Comparison of ENCODE assay signal across 8 cellular contexts in genomic region chr12:131860472-131861260, GRCh38. TPM values are rescaled to one million over a fixed set of nuclear protein-coding genes. Genes with fewer than 3 reads are reported as not detected.
DNase-seq lines count a peak whose midpoint lies in the region; ATAC-seq and TF ChIP-seq lines count a peak whose summit lies in the region.

No MANE protein-coding gene starts in this region.

- TF ChIP-seq CTCF in foreskin keratinocyte (conservative IDR thresholded peaks at IDR 0.05) = no peak
- TF ChIP-seq CTCF in progenitor cell of endocrine pancreas (IDR thresholded peaks at IDR 0.05; ENCODE audit: unreplicated experiment) = no peak

- H3K27me3 ChIP-seq in Karpas-422 (ENCODE audit: low read length) = no peaks in the 10 kb centered on the region
- peaks cover 9% of the 10 kb centered on the region for H3K27me3 ChIP-seq in foreskin keratinocyte

- H4K20me1 ChIP-seq in Karpas-422 (ENCODE audit: insufficient read depth, low read depth, low read length) = no peaks in the 10 kb centered on the region

- no peak overlapping the region; the same call in 1 of the 2 replicates for H2AFZ ChIP-seq in Karpas-422 (ENCODE audit: low read length)

- peak; percentile 14 for ATAC-seq in SK-N-SH treated with all-trans-retinoic acid at 6 μM for 48 hours
- peak; percentile 59 for ATAC-seq in foreskin keratinocyte
- no peak for ATAC-seq in HG02623 (IDR thresholded peaks at IDR 0.05; ENCODE audit: unreplicated experiment)

- H3K79me2 ChIP-seq in Karpas-422 (ENCODE audit: low read length) = no peaks in the 10 kb centered on the region

- H3K9me3 Mint-ChIP-seq in progenitor cell of endocrine pancreas (ENCODE audit: low read depth) = no peaks in the 10 kb centered on the region

- peaks cover 9% of the 10 kb centered on the region; the same call in 1 of the 2 replicates for H3K4me1 ChIP-seq in Karpas-422 (ENCODE audit: low read length)
- peaks cover 3% of the 10 kb centered on the region for H3K4me1 ChIP-seq in foreskin keratinocyte

- H3K27ac ChIP-seq in Karpas-422 (ENCODE audit: low read length) = no peak overlapping the region
- no peak overlapping the region for H3K27ac ChIP-seq in foreskin keratinocyte

- H3K9me2 ChIP-seq in Karpas-422 (replicated peaks; ENCODE audit: insufficient read depth, low read length) = no peaks in the 10 kb centered on the region

- peaks cover 13% of the 10 kb centered on the region for H3K4me1 Mint-ChIP-seq in progenitor cell of endocrine pancreas (ENCODE audit: low read depth)

- H3K4me2 ChIP-seq in Karpas-422 (ENCODE audit: low read depth, low read length, poor library complexity, severe bottlenecking) = peak overlapping the region; percentile 26

- H3K9ac ChIP-seq in Karpas-422 (ENCODE audit: low read length) = peak overlapping the region; percentile 33; the same call in 1 of the 2 replicates

- no peaks in the 10 kb centered on the region for H3K9me3 ChIP-seq in Karpas-422 (ENCODE audit: low read length)

- H3K36me3 ChIP-seq in Karpas-422 (ENCODE audit: insufficient read depth, low read length) = no peaks in the 10 kb centered on the region

- no peak overlapping the region; the same call in 1 of the 2 replicates for H3K4me3 ChIP-seq in Karpas-422 (ENCODE audit: low read length)

- H3K27me3 Mint-ChIP-seq in progenitor cell of endocrine pancreas = peaks cover 13% of the 10 kb centered on the region

- peak overlapping the region; percentile 93 for H3K27ac Mint-ChIP-seq in progenitor cell of endocrine pancreas

- no peaks in the 10 kb centered on the region for H3K36me3 Mint-ChIP-seq in progenitor cell of endocrine pancreas (ENCODE audit: insufficient read depth)

- peak; percentile 75 for DNase-seq in COLO668 (lab: John Stamatoyannopoulos, UW; ENCODE audit: unreplicated experiment)
- peak; percentile 56 for DNase-seq in Karpas-422
- DNase-seq in foreskin keratinocyte = peak; percentile 42 to 73
- DNase-seq in progenitor cell of endocrine pancreas (ENCODE audit: low spot score, unreplicated experiment) = no peak
- no peak for DNase-seq in C1 segment of cervical spinal cord (lab: John Stamatoyannopoulos, UW)
- DNase-seq in NCI-H2196 (lab: John Stamatoyannopoulos, UW; ENCODE audit: unreplicated experiment) = no peak

- no peak overlapping the region for H3K4me3 Mint-ChIP-seq in progenitor cell of endocrine pancreas (ENCODE audit: low read depth)

TF ChIP-seq in SK-N-SH treated with all-trans-retinoic acid at 6 μM for 48 hours, 23 proteins besides CTCF, POLR2A, EP300 and RAD21:
- TF ChIP-seq ZC3H10 (CRISPR knock-in tag; IDR thresholded peaks at IDR 0.05) (no peak), ZNF565 (CRISPR knock-in tag; conservative IDR thresholded peaks at IDR 0.05; ENCODE audit: low read depth) (no peak), TOX (CRISPR knock-in tag; IDR thresholded peaks at IDR 0.05; ENCODE audit: borderline replicate concordance) (no peak), RARB (CRISPR knock-in tag; IDR thresholded peaks at IDR 0.05) (no peak), ISL1 (CRISPR knock-in tag; IDR thresholded peaks at IDR 0.05) (no peak), ZNF70 (CRISPR knock-in tag; IDR thresholded peaks at IDR 0.05) (no peak), ZFP3 (CRISPR knock-in tag; IDR thresholded peaks at IDR 0.05) (no peak), TSHZ2 (CRISPR knock-in tag; IDR thresholded peaks at IDR 0.05) (no peak), ZFP30 (CRISPR knock-in tag; IDR thresholded peaks at IDR 0.05) (no peak), CREB5 (CRISPR knock-in tag; IDR thresholded peaks at IDR 0.05; ENCODE audit: low read depth) (no peak), POU6F1 (CRISPR knock-in tag; IDR thresholded peaks at IDR 0.05; ENCODE audit: borderline replicate concordance, low read depth) (no peak), CSDC2 (CRISPR knock-in tag; IDR thresholded peaks at IDR 0.05) (no peak)

RNA-seq across cellular contexts. Expression of gene MMP17, which starts 32.5 kb away (rescaled TPM):
- not detected in 2 replicates for total RNA-seq in Karpas-422 (2014; rRNA removed; shearing (Covaris generic); ENCODE audit: low replicate concordance)
- 20.1 and 39.2 TPM in 2 replicates for total RNA-seq in foreskin keratinocyte
- 25.1 and 50.0 TPM in 2 replicates for polyA plus RNA-seq in foreskin keratinocyte
- 0.48 and 0.49 TPM in 2 replicates for total RNA-seq in progenitor cell of endocrine pancreas

RNA-seq across cellular contexts. Expression of gene ULK1, which starts 33.8 kb away (rescaled TPM):
- 2.8 and 6.9 TPM in 2 replicates for total RNA-seq in Karpas-422 (2014; rRNA removed; shearing (Covaris generic); ENCODE audit: low replicate concordance)
- 5.4 and 7.0 TPM in 2 replicates for total RNA-seq in foreskin keratinocyte
- 4.5 and 6.0 TPM in 2 replicates for polyA plus RNA-seq in foreskin keratinocyte
- 111 and 122 TPM in 2 replicates for total RNA-seq in progenitor cell of endocrine pancreas

Comparison
In these comparisons a context has a peak if more than half of its experiments do, and no peak if none do; other contexts are left out.
1. DNase-seq: peak in COLO668 (single experiment), Karpas-422 (single experiment) and foreskin keratinocyte (2 of 2); none in progenitor cell of endocrine pancreas (single experiment), C1 segment of cervical spinal cord (0 of 14) and NCI-H2196 (single experiment).
2. RNA of gene MMP17, which starts 32.5 kb away (total RNA-seq): 20.1 to 39.2 TPM in foreskin keratinocyte; 0.48 to 0.49 TPM in progenitor cell of endocrine pancreas and not detected in Karpas-422; every median in the first group is over 10 times any median in the second.
3. RNA of gene ULK1, which starts 33.8 kb away (total RNA-seq): 111 to 122 TPM in progenitor cell of endocrine pancreas; 2.8 to 6.9 TPM in Karpas-422 and 5.4 to 7.0 TPM in foreskin keratinocyte; every median in the first group is over 10 times any median in the second.